ENCODE assay signal across 34 cellular contexts in the genomic region with DNA sequence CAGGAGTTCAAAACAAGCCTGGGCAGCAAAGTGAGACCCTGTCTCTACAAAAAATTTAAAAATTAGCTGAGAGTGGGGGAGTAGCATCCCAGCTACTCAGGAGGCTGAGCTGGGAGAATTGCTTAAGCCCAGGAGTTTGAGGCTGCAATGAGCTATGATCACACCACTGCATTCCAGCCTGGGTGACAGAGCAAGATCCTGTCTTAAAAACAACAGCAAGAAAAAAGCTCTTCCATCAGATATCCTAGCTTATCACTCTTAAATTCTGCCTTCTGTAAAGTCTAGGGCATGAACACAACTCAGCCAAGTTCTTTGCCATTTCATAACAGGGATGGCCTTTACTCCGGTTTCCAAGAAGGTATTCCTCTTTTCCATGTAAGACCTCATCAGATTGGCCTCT. TPM values are rescaled to one million over a fixed set of nuclear protein-coding genes. Genes with fewer than 3 reads are reported as not detected.
DNase-seq lines count a peak whose midpoint lies in the region; ATAC-seq, FAIRE-seq and TF ChIP-seq lines count a peak whose summit lies in the region.
"Had no signal": no experiment of that assay in that cellular context is flagged by ENCODE, and none has a peak within 500 bp of the region (broad histone marks: within the 10 kb centered on the region; RNA-seq: fewer than 3 reads in every experiment).

No MANE protein-coding gene starts in this region.

- no peak for ATAC-seq in HG02938 (IDR thresholded peaks at IDR 0.05; ENCODE audit: unreplicated experiment)
- ATAC-seq: activated CD8-positive, alpha-beta memory T cell treated with anti-CD3 and anti-CD28 coated beads, Interleukin-2, amount 10 ng/mL, durations not matched to agents 7 days and 5 days; activated T-cell treated with anti-CD3 and anti-CD28 coated beads, Interleukin-2, amount 50 U/mL, for 4 hours; left lobe of liver; Panc1; right cardiac atrium; T-helper 17 cell had no signal

- no peaks in the 10 kb centered on the region for H3K9me3 ChIP-seq in GM23248 (ENCODE audit: low read depth)
- H3K9me3 ChIP-seq in mammary epithelial cell (replicated peaks; ENCODE audit: insufficient read depth, low read length) = no peaks in the 10 kb centered on the region
- no peaks in the 10 kb centered on the region for H3K9me3 ChIP-seq in hepatocyte (ENCODE audit: low read depth)
- no peaks in the 10 kb centered on the region for H3K9me3 ChIP-seq in subcutaneous abdominal adipose tissue (ENCODE audit: control insufficient read depth in 5 of 5, low read length in 5 of 5)
- H3K9me3 ChIP-seq in endodermal cell (ENCODE audit: control insufficient read depth, low read length) = no peaks in the 10 kb centered on the region
- H3K9me3 ChIP-seq: ascending aorta, spleen, thoracic aorta, vagina had no signal

- H3K4me2 ChIP-seq in GM23248 (ENCODE audit: unreplicated experiment) (peak overlapping the region; percentile 1), mammary epithelial cell (ENCODE audit: insufficient read depth, low read depth, low read length) (no peak overlapping the region), hepatocyte (no peak overlapping the region)

- BruUV-seq in mammary epithelial cell (replicated peaks; lab: Mats Ljungman, UMichigan) = TSS peak; percentile 26

- no peak overlapping the region for H3K4me3 ChIP-seq in GM23248
- H3K4me3 ChIP-seq in mammary epithelial cell (replicated peaks in 1 of 3; ENCODE audit: insufficient read depth in 1 of 3, low read depth in 2 of 3, low read length in 3 of 3) = no peak overlapping the region
- H3K4me3 ChIP-seq in hepatocyte = no peak overlapping the region
- no peak overlapping the region for H3K4me3 ChIP-seq in subcutaneous abdominal adipose tissue (ENCODE audit: low read depth in 1 of 5, low read length in 5 of 5)
- no peak overlapping the region for H3K4me3 ChIP-seq in endodermal cell (ENCODE audit: low read length)
- H3K4me3 ChIP-seq: ascending aorta, spleen, thoracic aorta, vagina had no signal

- H3K36me3 ChIP-seq in GM23248 (ENCODE audit: low read depth) = no peaks in the 10 kb centered on the region
- H3K36me3 ChIP-seq in mammary epithelial cell (ENCODE audit: insufficient read depth, low read length) = no peaks in the 10 kb centered on the region
- no peaks in the 10 kb centered on the region for H3K36me3 ChIP-seq in hepatocyte (replicated peaks; ENCODE audit: insufficient read depth, low read depth)
- no peaks in the 10 kb centered on the region for H3K36me3 ChIP-seq in subcutaneous abdominal adipose tissue (ENCODE audit: control insufficient read depth in 5 of 5, insufficient read depth in 5 of 5, low read length in 5 of 5)
- no peaks in the 10 kb centered on the region for H3K36me3 ChIP-seq in endodermal cell (ENCODE audit: control insufficient read depth, insufficient read depth, low read length)
- H3K36me3 ChIP-seq: spleen, thoracic aorta, vagina had no signal

- in situ Hi-C loops in GM23248 (cut with MboI) = loop anchor here (5.0 to 25.0 kb wide), 2 partner anchors 172 to 317 kb away; no protein-coding TSS in a partner anchor
- in situ Hi-C loops in mammary epithelial cell (cut with MboI; ENCODE audit: low sequenced_read_pairs in 2 of 2) = loop anchor here (10.0 to 25.0 kb wide), 2 partner anchors 175 to 317 kb away; no protein-coding TSS in a partner anchor

- peaks cover 20% of the 10 kb centered on the region; the same call in 1 of the 2 replicates for H3F3A ChIP-seq in GM23248 (ENCODE audit: insufficient read depth)

- peaks cover 38% of the 10 kb centered on the region for H3K4me1 ChIP-seq in GM23248 (ENCODE audit: insufficient read depth)
- H3K4me1 ChIP-seq in mammary epithelial cell (ENCODE audit: insufficient read depth, low read length) = peaks cover 40% of the 10 kb centered on the region
- H3K4me1 ChIP-seq in hepatocyte (ENCODE audit: insufficient read depth) = no peaks in the 10 kb centered on the region
- peaks cover 6 to 35% (median 20%) of the 10 kb centered on the region in 5 donors for H3K4me1 ChIP-seq in subcutaneous abdominal adipose tissue (ENCODE audit: control insufficient read depth in 5 of 5, insufficient read depth in 5 of 5, low read length in 5 of 5)
- no peaks in the 10 kb centered on the region for H3K4me1 ChIP-seq in endodermal cell (ENCODE audit: control insufficient read depth, insufficient read depth, low read length)
- H3K4me1 ChIP-seq: ascending aorta had no signal

- no peak overlapping the region for H3K27ac Mint-ChIP-seq in endodermal cell
- H3K27ac Mint-ChIP-seq: activated CD8-positive, alpha-beta memory T cell treated with anti-CD3 and anti-CD28 coated beads, Interleukin-2, amount 10 ng/mL, durations not matched to agents 7 days and 5 days; activated naive CD8-positive, alpha-beta T cell treated with anti-CD3 and anti-CD28 coated beads for 36 hours; stimulated activated naive CD8-positive, alpha-beta T cell treated with anti-CD3 and anti-CD28 coated beads, Interleukin-15, Interleukin-2, amounts not matched to agents 100 ng/mL and 50 ng/mL, for 24 hours; T-helper 17 cell had no signal

- no peaks in the 10 kb centered on the region for H3K9me2 ChIP-seq in GM23248 (ENCODE audit: insufficient read depth)
- no peaks in the 10 kb centered on the region for H3K9me2 ChIP-seq in hepatocyte (replicated peaks; ENCODE audit: insufficient read depth)

- no peak for TF ChIP-seq CTCF in mammary epithelial cell (conservative IDR thresholded peaks at IDR 0.05 in 1 of 2, IDR thresholded peaks at IDR 0.05 in 1 of 2; ENCODE audit: extremely low read depth in 1 of 2, insufficient read depth in 1 of 2, low read depth in 1 of 2, low read length in 2 of 2)
- TF ChIP-seq CTCF in hepatocyte (IDR thresholded peaks at IDR 0.05; ENCODE audit: poor library complexity) = no peak
- no peak for TF ChIP-seq CTCF in endodermal cell (conservative IDR thresholded peaks at IDR 0.05)

- dilution Hi-C loops in mammary epithelial cell (cut with HindIII; ENCODE audit: low sequenced_read_pairs) = loop anchor here (5.0 kb wide), 3 partner anchors 52 to 187 kb away; no protein-coding TSS in a partner anchor

- peak; percentile 34 for DNase-seq in GM23248
- no peak for DNase-seq in mammary epithelial cell
- DNase-seq in hepatocyte (ENCODE audit: low spot score) = no peak
- no peak for DNase-seq in endodermal cell
- no peak for DNase-seq in frontal cortex (ENCODE audit: low spot score in 2 of 2)
- DNase-seq: activated CD8-positive, alpha-beta memory T cell treated with anti-CD3 and anti-CD28 coated beads, Interleukin-2, amount 10 ng/mL, durations not matched to agents 7 days and 5 days; activated gamma-delta T cell; activated naive CD8-positive, alpha-beta T cell treated with anti-CD3 and anti-CD28 coated beads for 36 hours; activated T-cell treated with anti-CD3 and anti-CD28 coated beads, Interleukin-2, amount 50 U/mL, for 4 hours; central memory CD4-positive, alpha-beta T cell; DMS79; mesendoderm; NCI-H1436; NCI-H2081 treated with DMSO at 0.1 percent for 48 hours; NCI-H345; NCI-H774; posterior cingulate gyrus; right cardiac atrium; SHP77; spleen; stimulated activated CD4-positive, alpha-beta T cell treated with anti-CD3 and anti-CD28 coated beads, Interleukin-2, amount 100 ng/mL, for 24 hours; T-helper 17 cell had no signal

- peaks cover 2% of the 10 kb centered on the region for H3K4me1 Mint-ChIP-seq in endodermal cell

- no peak overlapping the region for H2AFZ ChIP-seq in GM23248
- H2AFZ ChIP-seq in mammary epithelial cell (ENCODE audit: low read depth, low read length) = no peak overlapping the region
- H2AFZ ChIP-seq in hepatocyte = no peak overlapping the region

- intact Hi-C loops in mammary epithelial cell (cut with micrococcal nuclease) = loop anchor here (5.0 kb wide), 2 partner anchors 302 to 317 kb away; a partner anchor contains a TSS

- H3K79me2 ChIP-seq in GM23248 (ENCODE audit: insufficient read depth) (no peaks in the 10 kb centered on the region), mammary epithelial cell (ENCODE audit: insufficient read depth, low read length) (no peaks in the 10 kb centered on the region), hepatocyte (no peaks in the 10 kb centered on the region)

- no peaks in the 10 kb centered on the region for H3K27me3 Mint-ChIP-seq in endodermal cell (ENCODE audit: insufficient read depth)
- H3K27me3 Mint-ChIP-seq: activated CD8-positive, alpha-beta memory T cell treated with anti-CD3 and anti-CD28 coated beads, Interleukin-2, amount 10 ng/mL, durations not matched to agents 7 days and 5 days; activated naive CD8-positive, alpha-beta T cell treated with anti-CD3 and anti-CD28 coated beads for 36 hours; stimulated activated naive CD8-positive, alpha-beta T cell treated with anti-CD3 and anti-CD28 coated beads, Interleukin-15, Interleukin-2, amounts not matched to agents 100 ng/mL and 50 ng/mL, for 24 hours; T-helper 17 cell had no signal

- no peak for FAIRE-seq in frontal cortex (lab: Jason Lieb, UNC)
- FAIRE-seq: TTC549 had no signal

- 97 to 100% methylated on average over 1 of the region's 1 CpG for WGBS in GM23248 (ENCODE audit: low coverage in 1 of 2, low lambda C conversion rate in 2 of 2, missing lambda C conversion rate in 2 of 2), 2 experiments
- WGBS in mammary epithelial cell (ENCODE audit: low coverage, missing lambda C conversion rate) = 100% methylated on average over 1 of the region's 1 CpG
- 89% methylated on average over 1 of the region's 1 CpG for WGBS in hepatocyte (ENCODE audit: low lambda C conversion rate, missing lambda C conversion rate)
- WGBS in endodermal cell (ENCODE audit: insufficient coverage in 1 of 2, insufficient read length in 1 of 2), 2 experiments = 100% methylated on average over 1 of the region's 1 CpG

- H3K27ac ChIP-seq in GM23248 (peak overlapping the region; percentile 55), mammary epithelial cell (ENCODE audit: insufficient read depth, low read depth, low read length) (no peak overlapping the region), hepatocyte (peak overlapping the region; percentile 51), subcutaneous abdominal adipose tissue (ENCODE audit: low read depth, low read length) (peak overlapping the region; percentile 67), endodermal cell (ENCODE audit: low read depth, low read length) (no peak overlapping the region)
- H3K27ac ChIP-seq: ascending aorta, C4-2B, spleen, thoracic aorta, vagina had no signal

- H3K9ac ChIP-seq in GM23248 (no peak overlapping the region), mammary epithelial cell (ENCODE audit: insufficient read depth, low read length) (no peak overlapping the region), subcutaneous abdominal adipose tissue (ENCODE audit: low read length in 5 of 5) (no peak overlapping the region), endodermal cell (ENCODE audit: extremely low read depth, low read length, poor library complexity, severe bottlenecking) (no peak overlapping the region)

- H3K36me3 Mint-ChIP-seq in endodermal cell (ENCODE audit: low read depth) = peaks cover 11% of the 10 kb centered on the region
- H3K36me3 Mint-ChIP-seq: activated CD8-positive, alpha-beta memory T cell treated with anti-CD3 and anti-CD28 coated beads, Interleukin-2, amount 10 ng/mL, durations not matched to agents 7 days and 5 days; activated naive CD8-positive, alpha-beta T cell treated with anti-CD3 and anti-CD28 coated beads for 36 hours had no signal

- H4K20me1 ChIP-seq in GM23248 (ENCODE audit: insufficient read depth) (no peaks in the 10 kb centered on the region), mammary epithelial cell (ENCODE audit: insufficient read depth, low read length) (no peaks in the 10 kb centered on the region), hepatocyte (ENCODE audit: insufficient read depth, poor library complexity, severe bottlenecking) (no peaks in the 10 kb centered on the region)

- CTCF ChIA-PET in mammary epithelial cell (lab: Charles Lee; ENCODE audit: low non-redundant PET) = no interaction called here

- H3K27me3 ChIP-seq in GM23248 (replicated peaks; ENCODE audit: insufficient read depth) (no peaks in the 10 kb centered on the region), mammary epithelial cell (ENCODE audit: insufficient read depth, low read length) (no peaks in the 10 kb centered on the region), hepatocyte (no peaks in the 10 kb centered on the region), subcutaneous abdominal adipose tissue (ENCODE audit: control insufficient read depth in 5 of 5, insufficient read depth in 4 of 5, low read length in 5 of 5) (no peaks in the 10 kb centered on the region), endodermal cell (ENCODE audit: control insufficient read depth, insufficient read depth, low read length, poor library complexity, severe bottlenecking) (no peaks in the 10 kb centered on the region)
- H3K27me3 ChIP-seq: ascending aorta, spleen, vagina had no signal

- H3K4me3 Mint-ChIP-seq in endodermal cell = no peak overlapping the region
- H3K4me3 Mint-ChIP-seq: activated CD8-positive, alpha-beta memory T cell treated with anti-CD3 and anti-CD28 coated beads, Interleukin-2, amount 10 ng/mL, durations not matched to agents 7 days and 5 days; activated naive CD8-positive, alpha-beta T cell treated with anti-CD3 and anti-CD28 coated beads for 36 hours; activated T-cell treated with anti-CD3 and anti-CD28 coated beads, Interleukin-2, amount 50 U/mL, for 4 hours; stimulated activated naive CD8-positive, alpha-beta T cell treated with anti-CD3 and anti-CD28 coated beads, Interleukin-15, Interleukin-2, amounts not matched to agents 100 ng/mL and 50 ng/mL, for 24 hours; T-helper 17 cell had no signal

- H3K9me3 Mint-ChIP-seq in endodermal cell = no peaks in the 10 kb centered on the region
- H3K9me3 Mint-ChIP-seq: activated naive CD8-positive, alpha-beta T cell treated with anti-CD3 and anti-CD28 coated beads for 36 hours; activated T-cell treated with anti-CD3 and anti-CD28 coated beads, Interleukin-2, amount 50 U/mL, for 4 hours; stimulated activated naive CD8-positive, alpha-beta T cell treated with anti-CD3 and anti-CD28 coated beads, Interleukin-15, Interleukin-2, amounts not matched to agents 100 ng/mL and 50 ng/mL, for 24 hours had no signal

RNA-seq across cellular contexts. Expression of a gene that starts 15.0 kb away (rescaled TPM):
- 11.8 and 13.8 TPM in 2 replicates for total RNA-seq in GM23248 (2014; rRNA removed; shearing (Covaris generic))
- 9.4 and 11.0 TPM in 2 replicates for polyA plus RNA-seq in GM23248 (2016; fragmentation: Nextera tagmentation; extraction: Ambion mirVana)
- 10 to 100 TPM; 24.8 to 48.3 TPM for total RNA-seq in mammary epithelial cell
- 19.8 TPM for polyA plus RNA-seq in mammary epithelial cell
- 83.2 TPM for polyA minus RNA-seq in mammary epithelial cell
- 36.1 and 38.7 TPM in 2 replicates for total RNA-seq in hepatocyte
- 28.7 and 31.9 TPM in 2 replicates for polyA plus RNA-seq in hepatocyte
- total RNA-seq in endodermal cell = 100 to 1,000 TPM; 134 to 171 TPM
- polyA plus RNA-seq in endodermal cell (2013, experiment 1 of 2) = 30.2 TPM
- 31.3 TPM for polyA plus RNA-seq in endodermal cell (2013, experiment 2 of 2)
- total RNA-seq in frontal cortex = 2.9 TPM

RNA-seq across cellular contexts. Expression of a gene that starts 27.6 kb away (rescaled TPM):
- 0.65 TPM in 1 of 2 replicates, not detected in the other for total RNA-seq in GM23248 (2014; rRNA removed; shearing (Covaris generic))
- polyA plus RNA-seq in GM23248 (2016; fragmentation: Nextera tagmentation; extraction: Ambion mirVana) = 0.44 TPM in 1 of 2 replicates, not detected in the other
- 1 to 10 TPM; 2.7 to 5.7 TPM for total RNA-seq in mammary epithelial cell
- 3.0 TPM for polyA plus RNA-seq in mammary epithelial cell
- polyA minus RNA-seq in mammary epithelial cell = 36.6 TPM
- 1.2 and 1.3 TPM in 2 replicates for total RNA-seq in hepatocyte
- 2.0 and 2.3 TPM in 2 replicates for polyA plus RNA-seq in hepatocyte
- total RNA-seq in endodermal cell = 1 to 10 TPM; 2.2 to 3.7 TPM
- polyA plus RNA-seq in endodermal cell (2013, experiment 1 of 2) = 2.2 TPM
- polyA plus RNA-seq in endodermal cell (2013, experiment 2 of 2) = 2.2 TPM
- total RNA-seq in frontal cortex = 2.0 TPM
- total RNA-seq: activated CD8-positive, alpha-beta memory T cell treated with anti-CD3 and anti-CD28 coated beads, Interleukin-2, amount 10 ng/mL, durations not matched to agents 7 days and 5 days; activated naive CD8-positive, alpha-beta T cell treated with anti-CD3 and anti-CD28 coated beads for 36 hours; activated T-cell treated with anti-CD3 and anti-CD28 coated beads, Interleukin-2, amount 50 U/mL, for 4 hours; ascending aorta; glomerular endothelial cell; left lobe of liver; myocyte; T-helper 17 cell; thoracic aorta; vagina had no signal

Comparison
In these comparisons a context has a peak if more than half of its experiments do, and no peak if none do; other contexts are left out.
1. H3K27ac ChIP-seq: peak in GM23248 (single experiment), hepatocyte (single experiment) and subcutaneous abdominal adipose tissue (single experiment); none in mammary epithelial cell (single experiment) and endodermal cell (single experiment).